ENCODE assay signal across 28 cellular contexts in the genomic region with DNA sequence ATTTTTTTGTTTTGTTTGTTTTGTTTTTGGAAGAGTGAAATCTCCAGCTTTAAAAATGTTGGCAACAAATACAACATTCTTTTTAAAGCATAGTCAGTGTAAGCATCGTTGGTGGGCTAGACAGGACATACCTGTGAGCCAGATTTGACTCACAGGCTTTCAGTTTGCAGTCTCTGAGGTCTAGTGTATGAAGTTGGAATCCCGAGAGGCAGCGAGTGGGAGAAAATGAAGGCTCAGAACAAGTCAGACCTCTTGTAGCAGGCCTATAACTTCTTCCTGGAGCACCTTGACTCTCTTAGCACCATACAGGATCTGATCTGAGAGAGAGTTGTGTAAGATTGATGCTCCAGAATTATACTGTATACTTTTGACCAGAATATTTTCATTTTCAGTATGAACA.
"Had no signal": no experiment of that assay in that cellular context is flagged by ENCODE, and none has a peak within 500 bp of the region (broad histone marks: within the 10 kb centered on the region; RNA-seq: fewer than 3 reads in every experiment).

No MANE protein-coding gene starts in this region.

- H3K27ac ChIP-seq: adrenal gland, brain microvascular endothelial cell, cardiac muscle cell, coronary artery, SJSA1 had no signal

- H3K27me3 ChIP-seq: adrenal gland, brain microvascular endothelial cell, cardiac muscle cell, MG63, SJSA1 had no signal

- DNase-seq: activated CD4-positive, alpha-beta T cell treated with anti-CD3 and anti-CD28 coated beads for 36 hours; activated CD4-positive, alpha-beta T cell treated with anti-CD3 and anti-CD28 coated beads, Interleukin-2, amount 10 ng/mL, durations not matched to agents 7 days and 5 days; activated CD4-positive, alpha-beta T cell treated with anti-CD3 and anti-CD28 coated beads, Interleukin-2, amount 50 U/mL, for 48 hours; activated CD8-positive, alpha-beta T cell treated with anti-CD3 and anti-CD28 coated beads, Interleukin-2, amount 10 ng/mL, durations not matched to agents 7 days and 5 days; activated gamma-delta T cell treated with Interleukin-2 at 50 U/mL for 16 hours; activated naive CD4-positive, alpha-beta T cell treated with anti-CD3 and anti-CD28 coated beads for 36 hours; activated T-cell treated with anti-CD3 and anti-CD28 coated beads, Interleukin-2, amount 50 U/mL, for 4 hours; adrenal gland; brain microvascular endothelial cell; MG63; MV-4-11; NCI-H1092; NCI-H146; NCI-H187; NCI-H2029 treated with DMSO at 0.1 percent for 48 hours; NCI-H2107; NCI-H2171; NCI-H510A; NCI-H748 treated with DMSO at 0.1 percent for 48 hours; OCI-M1; SHP77 treated with DMSO at 0.1 percent for 48 hours; SK-N-SH had no signal

- H3K4me1 ChIP-seq: adrenal gland, SJSA1 had no signal

- H3K4me2 ChIP-seq: SK-N-SH had no signal

- H3K4me3 ChIP-seq: adrenal gland, cardiac muscle cell, coronary artery, MG63, SJSA1 had no signal

- ATAC-seq: activated CD4-positive, alpha-beta T cell treated with anti-CD3 and anti-CD28 coated beads for 36 hours; activated CD4-positive, CD25-positive, alpha-beta regulatory T cell treated with anti-CD3 and anti-CD28 coated beads, Interleukin-2, amount 50 U/mL, for 24 hours; activated CD8-positive, alpha-beta T cell treated with anti-CD3 and anti-CD28 coated beads, Interleukin-2, amount 10 ng/mL, durations not matched to agents 7 days and 5 days; activated naive CD4-positive, alpha-beta T cell treated with anti-CD3 and anti-CD28 coated beads, Interleukin-2, amount 50 U/mL, for 72 hours; activated T-cell treated with anti-CD3 and anti-CD28 coated beads, Interleukin-2, amount 50 U/mL, for 4 hours; WTC11 had no signal

- H3K9me3 ChIP-seq: adrenal gland, MG63, SJSA1 had no signal

- H3K9ac ChIP-seq: SK-N-SH had no signal

- H3K36me3 ChIP-seq: adrenal gland, brain microvascular endothelial cell, cardiac muscle cell, MG63, SJSA1 had no signal
